8 cellular contexts compared by ENCODE assay signal in the genomic region with DNA sequence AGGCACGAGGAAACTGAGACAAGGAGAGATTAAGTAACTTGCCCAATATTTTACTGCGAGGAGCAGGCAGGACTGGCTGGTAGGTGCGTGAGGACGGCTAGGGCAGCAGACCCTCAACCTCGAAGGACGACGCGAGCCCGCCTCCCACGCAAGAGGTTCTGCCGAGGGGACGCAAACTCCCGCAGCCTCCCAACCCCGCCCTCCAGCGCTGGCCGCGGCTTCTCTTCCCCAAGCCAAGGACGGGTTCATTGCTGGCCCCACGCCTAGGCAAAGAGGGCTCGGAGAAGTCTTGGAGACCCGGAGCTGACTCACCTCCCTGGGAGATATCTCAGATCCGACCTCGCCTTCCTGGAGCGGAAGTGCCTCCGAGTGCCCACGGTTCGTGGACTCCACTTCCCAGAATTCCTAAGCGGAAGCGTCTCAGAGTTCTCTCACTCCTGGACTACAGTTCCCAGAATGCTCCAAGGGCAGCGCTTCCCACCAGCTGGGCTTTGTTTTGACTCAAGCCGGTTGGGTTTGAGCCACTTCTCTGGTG. TPM values are rescaled to one million over a fixed set of nuclear protein-coding genes. Genes with fewer than 3 reads are reported as not detected.
DNase-seq lines count a peak whose midpoint lies in the region; ATAC-seq and TF ChIP-seq lines count a peak whose summit lies in the region.

TSS of gene ZNF235 (minus strand) at position 367 of the 535 bp plus-strand sequence. CDS start 1,621 bp downstream, outside the sequence.

- peak within 1 kb of the TSS; percentile 37 to 95 (median 80) for H3K4me3 ChIP-seq in heart right ventricle

- H3K4me1 ChIP-seq in heart right ventricle: peaks cover 3 to 16% (median 12%) of the 10 kb centered on the region in 9 donors

- peaks cover 8% of the 10 kb centered on the region for H3K4me1 Mint-ChIP-seq in type B pancreatic cell (ENCODE audit: unreplicated experiment)

- peaks cover 0 to 39% (median 10%) of the 10 kb centered on the region in 11 donors for H3K9me3 ChIP-seq in heart right ventricle

- 0% methylated on average over 31 of the region's 31 CpGs for whole genome bisulfite sequencing in heart right ventricle, 2 donors

- H3K27ac Mint-ChIP-seq in type B pancreatic cell: peak within 1 kb of the TSS; percentile 83

- DNase-seq in GM10248 (ENCODE audit: extremely low spot score) (peak; percentile 90), NCI-H1105 treated with DMSO at 0.1 percent for 48 hours (lab: John Stamatoyannopoulos, UW) (peak; percentile 90), SW480 (ENCODE audit: low spot score) (peak; percentile 94), amniotic epithelial cell (ENCODE audit: low read depth) (peak; percentile 98), heart right ventricle (peak; percentile 85 to 92), pons (ENCODE audit: low spot score) (peak; percentile 98), type B pancreatic cell (ENCODE audit: extremely low spot score, unreplicated experiment) (peak; percentile 83)

- TF ChIP-seq CTCF in GM10248 (IDR thresholded peaks at IDR 0.05; ENCODE audit: control extremely low read depth, extremely low read depth, low read depth, missing control alignments) (no peak), heart right ventricle (IDR thresholded peaks at IDR 0.05) (no peak), type B pancreatic cell (conservative IDR thresholded peaks at IDR 0.05) (no peak)

- H3K9me3 Mint-ChIP-seq in type B pancreatic cell: no peaks in the 10 kb centered on the region

- CTCF ChIA-PET in GM10248 (lab: Yijun Ruan, JAX): no interaction called here

- H3K36me3 Mint-ChIP-seq in type B pancreatic cell: peaks cover 20% of the 10 kb centered on the region

- intact Hi-C loops in heart right ventricle (cut with DNase I): loop anchor here in 6 of 10 donors (1.0 to 10.0 kb wide), 8 partner anchors 43 to 192 kb away; partner anchors contain the start of genes ZNF112 (in 3 of the 6), ZNF225 (in 3 of the 6) and ZNF227 (in 3 of the 6)

- POLR2A ChIA-PET in GM10248 (lab: Yijun Ruan, JAX): no interaction called here

- H3K27me3 Mint-ChIP-seq in type B pancreatic cell: no peaks in the 10 kb centered on the region

- H3K36me3 ChIP-seq in heart right ventricle: peaks cover 0 to 31% (median 19%) of the 10 kb centered on the region in 9 donors

- H3K27me3 ChIP-seq in heart right ventricle: no peaks in the 10 kb centered on the region

- H3K4me3 Mint-ChIP-seq in type B pancreatic cell: peak within 1 kb of the TSS; percentile 95

- H3K27ac ChIP-seq in heart right ventricle: peak within 1 kb of the TSS; percentile 4 to 86 (median 80)

- peak; percentile 90 for ATAC-seq in HG02610 (IDR thresholded peaks at IDR 0.05; ENCODE audit: unreplicated experiment)
- ATAC-seq in heart right ventricle: peak; percentile 99 to 100 (median 100)

RNA-seq across cellular contexts. Expression of gene ZNF235, which starts in this region (rescaled TPM):
- total RNA-seq in heart right ventricle: 1 to 10 TPM; 2.4 to 5.1 (median 3.6) TPM
- 1 to 10 TPM; 1.2 to 6.4 TPM for polyA plus RNA-seq in heart right ventricle
- total RNA-seq in type B pancreatic cell (ENCODE audit: low replicate concordance): 7.4 and 11.2 TPM in 2 replicates

Comparison
In these comparisons a context has a peak if more than half of its experiments do, and no peak if none do; other contexts are left out.
1. Peak in every context shown above with its lines: DNase-seq, ATAC-seq, H3K4me3 ChIP-seq and H3K27ac ChIP-seq.